Comparison of ENCODE assay signal across 10 cellular contexts in the genomic region with DNA sequence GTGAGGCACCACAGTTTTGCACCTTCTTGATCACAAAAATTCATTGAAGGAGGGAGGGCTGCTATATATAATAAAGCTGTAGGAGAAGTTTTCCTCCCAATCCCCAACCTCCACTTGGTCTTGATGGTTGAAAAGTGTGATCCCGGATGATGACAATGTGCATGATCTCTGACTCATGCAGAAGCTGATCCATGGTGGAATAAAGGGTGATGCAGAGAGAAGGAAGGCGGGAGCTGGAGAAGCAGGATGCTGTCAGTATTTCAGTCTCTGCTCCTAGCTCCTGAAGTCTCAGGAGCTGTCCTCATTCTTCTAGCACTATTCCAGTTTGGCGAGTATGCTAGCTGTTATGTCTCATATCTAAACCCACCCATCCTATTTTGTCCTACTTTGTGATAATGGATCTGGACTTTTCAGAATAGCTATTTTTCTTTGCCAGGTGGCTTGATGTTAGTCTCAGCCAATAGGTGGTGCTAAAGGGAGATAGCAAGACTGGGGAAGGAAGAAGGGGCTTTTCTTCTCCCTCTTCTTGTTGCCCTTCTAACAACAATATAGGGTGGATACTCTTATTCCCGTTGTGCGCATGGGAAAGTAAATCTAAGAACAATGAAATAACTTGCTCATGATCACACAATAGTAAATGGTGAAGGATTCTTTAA.
DNase-seq lines count a peak whose midpoint lies in the region; ATAC-seq, FAIRE-seq and TF ChIP-seq lines count a peak whose summit lies in the region.
"Had no signal": no experiment of that assay in that cellular context is flagged by ENCODE, and none has a peak within 500 bp of the region (broad histone marks: within the 10 kb centered on the region; RNA-seq: fewer than 3 reads in every experiment).

No MANE protein-coding gene starts in this region.

- H3K27ac ChIP-seq in WERI-Rb-1: no peak overlapping the region
- no peak overlapping the region for H3K27ac ChIP-seq in lower lobe of right lung
- H3K27ac ChIP-seq in thyroid gland: no peak overlapping the region
- H3K27ac ChIP-seq: esophagus squamous epithelium had no signal

- peak; percentile 5 for DNase-seq in Caki2 (ENCODE audit: low read depth)
- no peak for DNase-seq in HFF-Myc (ENCODE audit: extremely low read depth, low read depth)
- DNase-seq in WERI-Rb-1: no peak
- no peak for DNase-seq in lower lobe of right lung
- DNase-seq in NCI-H1105 treated with DMSO at 0.1 percent for 48 hours (lab: John Stamatoyannopoulos, UW): no peak
- DNase-seq in frontal cortex (ENCODE audit: low spot score in 2 of 2): no peak
- no peak for DNase-seq in thyroid gland
- DNase-seq: activated T-cell treated with anti-CD3 and anti-CD28 coated beads for 4 hours, esophagus squamous epithelium had no signal

- H3K36me3 ChIP-seq in WERI-Rb-1: no peaks in the 10 kb centered on the region
- no peaks in the 10 kb centered on the region for H3K36me3 ChIP-seq in lower lobe of right lung
- H3K36me3 ChIP-seq in thyroid gland: no peaks in the 10 kb centered on the region
- H3K36me3 ChIP-seq: esophagus squamous epithelium had no signal

- no peak for FAIRE-seq in frontal cortex (lab: Jason Lieb, UNC)

- TF ChIP-seq CTCF in HFF-Myc (IDR thresholded peaks at IDR 0.05; ENCODE audit: low read depth, low read length, missing control alignments) (peak; percentile 40), WERI-Rb-1 (IDR thresholded peaks at IDR 0.05; ENCODE audit: low read depth, low read length) (peak; percentile 33; the same call in 1 of the 2 replicates), lower lobe of right lung (IDR thresholded peaks at IDR 0.05) (peak; percentile 14), thyroid gland (IDR thresholded peaks at IDR 0.05) (peak in 1 of 6 experiments; percentile 14)

- WGBS in thyroid gland, 2 donors: 69 to 74% methylated on average over 5 of the region's 5 CpGs

- H3K9me3 ChIP-seq in WERI-Rb-1 (ENCODE audit: severe bottlenecking): no peaks in the 10 kb centered on the region
- H3K9me3 ChIP-seq in lower lobe of right lung: no peaks in the 10 kb centered on the region
- no peaks in the 10 kb centered on the region for H3K9me3 ChIP-seq in thyroid gland
- H3K9me3 ChIP-seq: esophagus squamous epithelium had no signal

- ATAC-seq in lower lobe of right lung: no peak
- no peak for ATAC-seq in HG03139 (IDR thresholded peaks at IDR 0.05; ENCODE audit: unreplicated experiment)

- in situ Hi-C loops in Caki2 (cut with HindIII; ENCODE audit: low pct_unique_long_range_greater_than_20kb, low sequenced_read_pairs): no loop called here

- no peak for TF ChIP-seq POLR2A in thyroid gland (IDR thresholded peaks at IDR 0.05)

- H3K4me1 ChIP-seq in lower lobe of right lung (no peaks in the 10 kb centered on the region), thyroid gland (no peaks in the 10 kb centered on the region)
- H3K4me1 ChIP-seq: esophagus squamous epithelium had no signal

- no peaks in the 10 kb centered on the region for H3K27me3 ChIP-seq in WERI-Rb-1 (ENCODE audit: insufficient read depth, low read depth, severe bottlenecking)
- no peaks in the 10 kb centered on the region for H3K27me3 ChIP-seq in lower lobe of right lung (ENCODE audit: low read depth)
- H3K27me3 ChIP-seq in thyroid gland: no peaks in the 10 kb centered on the region
- H3K27me3 ChIP-seq: esophagus squamous epithelium had no signal

- H3K4me3 ChIP-seq in HFF-Myc (replicated peaks; ENCODE audit: low read depth, low read length) (no peak overlapping the region), WERI-Rb-1 (ENCODE audit: low read depth, low read length) (no peak overlapping the region), lower lobe of right lung (no peak overlapping the region), thyroid gland (replicated peaks in 1 of 3) (no peak overlapping the region)
- H3K4me3 ChIP-seq: esophagus squamous epithelium had no signal

- intact Hi-C loops in lower lobe of right lung (cut with DNase I): no loop called here
- intact Hi-C loops in thyroid gland (cut with DNase I): no loop called here
